Comparison of ENCODE assay signal across 8 cellular contexts in genomic region chr12:49673446-49674317, GRCh38. TPM values are rescaled to one million over a fixed set of nuclear protein-coding genes. Genes with fewer than 3 reads are reported as not detected.
DNase-seq lines count a peak whose midpoint lies in the region; ATAC-seq and TF ChIP-seq lines count a peak whose summit lies in the region.

No MANE protein-coding gene starts in this region.

- H3K9me3 ChIP-seq in RWPE2 (ENCODE audit: severe bottlenecking): no peaks in the 10 kb centered on the region
- H3K9me3 ChIP-seq in smooth muscle cell (replicated peaks; ENCODE audit: low read depth): no peaks in the 10 kb centered on the region

- CTCF ChIA-PET in activated naive CD4-positive, alpha-beta T cell treated with anti-CD3 and anti-CD28 coated beads for 36 hours (lab: Charles Lee): interaction anchor here (0.6 to 5.4 kb wide), 12 partner anchors 10 to 272 kb away, joined by 3 to 54 read pairs (median 6); partner anchors contain the start of gene FMNL3

- H2AFZ ChIP-seq in smooth muscle cell (ENCODE audit: low read depth): no peak overlapping the region

- H3K4me3 ChIP-seq in RWPE2 (ENCODE audit: severe bottlenecking) (no peak overlapping the region), smooth muscle cell (no peak overlapping the region)

- H3K36me3 ChIP-seq in RWPE2 (ENCODE audit: low read depth) (no peaks in the 10 kb centered on the region), smooth muscle cell (ENCODE audit: low read depth) (no peaks in the 10 kb centered on the region)

- 12% methylated on average over 13 of the region's 13 CpGs for WGBS in smooth muscle cell (ENCODE audit: low lambda C conversion rate)

- peaks cover 63% of the 10 kb centered on the region for H3K79me2 ChIP-seq in smooth muscle cell (ENCODE audit: low read depth)

- H3F3A ChIP-seq in smooth muscle cell (ENCODE audit: low read depth): peaks cover 12% of the 10 kb centered on the region

- H3K9ac ChIP-seq in smooth muscle cell (ENCODE audit: low read depth): peak overlapping the region; percentile 60

- H3K27ac ChIP-seq in RWPE2 (ENCODE audit: poor library complexity, severe bottlenecking): no peak overlapping the region
- peak overlapping the region; percentile 84 for H3K27ac ChIP-seq in smooth muscle cell (ENCODE audit: low read depth)

- no peak overlapping the region for H3K4me3 Mint-ChIP-seq in activated naive CD4-positive, alpha-beta T cell treated with anti-CD3 and anti-CD28 coated beads for 36 hours
- H3K4me3 Mint-ChIP-seq in dendritic cell treated with granulocyte-macrophage colony-stimulating factor and Interleukin-4, amounts not matched to agents 40 ng/mL and 50 ng/mL, for 4 days: no peak overlapping the region

- no peaks in the 10 kb centered on the region for H3K36me3 Mint-ChIP-seq in activated naive CD4-positive, alpha-beta T cell treated with anti-CD3 and anti-CD28 coated beads for 36 hours (ENCODE audit: low read depth)
- peaks cover 16% of the 10 kb centered on the region for H3K36me3 Mint-ChIP-seq in dendritic cell treated with granulocyte-macrophage colony-stimulating factor and Interleukin-4, amounts not matched to agents 40 ng/mL and 50 ng/mL, for 4 days (ENCODE audit: low read depth)

- no peaks in the 10 kb centered on the region for H3K27me3 Mint-ChIP-seq in activated naive CD4-positive, alpha-beta T cell treated with anti-CD3 and anti-CD28 coated beads for 36 hours (ENCODE audit: low read depth)
- H3K27me3 Mint-ChIP-seq in dendritic cell treated with granulocyte-macrophage colony-stimulating factor and Interleukin-4, amounts not matched to agents 40 ng/mL and 50 ng/mL, for 4 days: no peaks in the 10 kb centered on the region

- DNase-seq in activated naive CD4-positive, alpha-beta T cell treated with anti-CD3 and anti-CD28 coated beads for 36 hours: no peak
- no peak for DNase-seq in activated naive CD4-positive, alpha-beta T cell treated with Interleukin-2 at 50 U/mL for 16 hours
- no peak for DNase-seq in RWPE2 (ENCODE audit: low spot score)
- DNase-seq in left colon: peak; percentile 84 to 90
- peak; percentile 51 for DNase-seq in smooth muscle cell (lab: John Stamatoyannopoulos, UW; ENCODE audit: unreplicated experiment)
- no peak for DNase-seq in GDM1 (lab: John Stamatoyannopoulos, UW)

- H3K27me3 ChIP-seq in RWPE2 (ENCODE audit: insufficient read depth, poor library complexity, severe bottlenecking): no peaks in the 10 kb centered on the region
- H3K27me3 ChIP-seq in smooth muscle cell (ENCODE audit: low read depth): no peaks in the 10 kb centered on the region

- no peaks in the 10 kb centered on the region for H3K4me1 ChIP-seq in RWPE2 (ENCODE audit: insufficient read depth, poor library complexity, severe bottlenecking)
- H3K4me1 ChIP-seq in smooth muscle cell (ENCODE audit: low read depth): peaks cover 35% of the 10 kb centered on the region

- ATAC-seq in RWPE2 (ENCODE audit: low read depth): peak; percentile 61
- peak; percentile 98 for ATAC-seq in left colon
- ATAC-seq in GM21825 (IDR thresholded peaks at IDR 0.05; ENCODE audit: unreplicated experiment): no peak

- peaks cover 26% of the 10 kb centered on the region for H4K20me1 ChIP-seq in smooth muscle cell (ENCODE audit: low read depth)

- H3K4me2 ChIP-seq in smooth muscle cell: peak overlapping the region; percentile 30

- intact Hi-C loops in activated naive CD4-positive, alpha-beta T cell treated with anti-CD3 and anti-CD28 coated beads for 36 hours (cut with micrococcal nuclease): loop anchor here (2.0 to 10.0 kb wide), 2 partner anchors 51 to 551 kb away; partner anchors contain the start of gene PRPF40B
- intact Hi-C loops in dendritic cell treated with granulocyte-macrophage colony-stimulating factor and Interleukin-4, amounts not matched to agents 40 ng/mL and 50 ng/mL, for 4 days (cut with micrococcal nuclease): no loop called here
- intact Hi-C loops in left colon (cut with DNase I, micrococcal nuclease): no loop called here

- H3K27ac Mint-ChIP-seq in activated naive CD4-positive, alpha-beta T cell treated with anti-CD3 and anti-CD28 coated beads for 36 hours: peak overlapping the region; percentile 98
- H3K27ac Mint-ChIP-seq in dendritic cell treated with granulocyte-macrophage colony-stimulating factor and Interleukin-4, amounts not matched to agents 40 ng/mL and 50 ng/mL, for 4 days: peak overlapping the region; percentile 81

- no peak for TF ChIP-seq CTCF in RWPE2 (IDR thresholded peaks at IDR 0.05; ENCODE audit: poor library complexity, severe bottlenecking)
- no peak for TF ChIP-seq CTCF in smooth muscle cell (IDR thresholded peaks at IDR 0.05; ENCODE audit: borderline replicate concordance, insufficient read depth, poor library complexity, severe bottlenecking)

- no peaks in the 10 kb centered on the region for H3K9me3 Mint-ChIP-seq in activated naive CD4-positive, alpha-beta T cell treated with anti-CD3 and anti-CD28 coated beads for 36 hours
- H3K9me3 Mint-ChIP-seq in dendritic cell treated with granulocyte-macrophage colony-stimulating factor and Interleukin-4, amounts not matched to agents 40 ng/mL and 50 ng/mL, for 4 days: no peaks in the 10 kb centered on the region

- peaks cover 85% of the 10 kb centered on the region for H3K4me1 Mint-ChIP-seq in activated naive CD4-positive, alpha-beta T cell treated with anti-CD3 and anti-CD28 coated beads for 36 hours (ENCODE audit: low read depth)
- H3K4me1 Mint-ChIP-seq in dendritic cell treated with granulocyte-macrophage colony-stimulating factor and Interleukin-4, amounts not matched to agents 40 ng/mL and 50 ng/mL, for 4 days (ENCODE audit: low read depth): peaks cover 76% of the 10 kb centered on the region

RNA-seq across cellular contexts. Expression of gene FMNL3, which starts 33.5 kb away (rescaled TPM):
- 10 to 100 TPM; 20.0 to 20.7 TPM for total RNA-seq in activated naive CD4-positive, alpha-beta T cell treated with anti-CD3 and anti-CD28 coated beads for 36 hours
- total RNA-seq in left colon: 1 to 10 TPM; 2.9 to 8.0 TPM
- 18.3 and 20.8 TPM in 2 replicates for total RNA-seq in smooth muscle cell
- polyA plus RNA-seq in smooth muscle cell: 19.7 and 21.7 TPM in 2 replicates

RNA-seq across cellular contexts. Expression of gene PRPF40B, which starts 50.3 kb away (rescaled TPM):
- total RNA-seq in activated naive CD4-positive, alpha-beta T cell treated with anti-CD3 and anti-CD28 coated beads for 36 hours: 1 to 10 TPM; 7.2 to 7.7 TPM
- total RNA-seq in left colon (10 to 100 TPM; 12.6 to 13.6 TPM), smooth muscle cell (5.7 and 6.2 TPM in 2 replicates)
- 19.8 and 22.8 TPM in 2 replicates for polyA plus RNA-seq in smooth muscle cell

Comparison
In these comparisons a context has a peak if more than half of its experiments do, and no peak if none do; other contexts are left out.
1. DNase-seq: peak in left colon (2 of 2) and smooth muscle cell (single experiment); none in activated naive CD4-positive, alpha-beta T cell treated with anti-CD3 and anti-CD28 coated beads for 36 hours (single experiment), activated naive CD4-positive, alpha-beta T cell treated with Interleukin-2 at 50 U/mL for 16 hours (single experiment), RWPE2 (single experiment) and GDM1 (single experiment).